8 cellular contexts compared by ENCODE assay signal in genomic region chr5:144467795-144468194, GRCh38.
A peak's percentile ranks its signal among the peaks of the same experiment; 100 is the strongest.
DNase-seq lines count a peak whose midpoint lies in the region; ATAC-seq and TF ChIP-seq lines count a peak whose summit lies in the region.

No MANE protein-coding gene starts in this region.

- DNase-seq in GM12864 (ENCODE audit: low read depth) (no peak), NCI-H2029 treated with DMSO at 0.1 percent for 48 hours (lab: John Stamatoyannopoulos, UW) (peak; percentile 75), mammary epithelial cell (peak; percentile 25), mucosa of gallbladder (ENCODE audit: low spot score) (peak; percentile 16), hypothalamus (lab: John Stamatoyannopoulos, UW) (no peak), tibial artery (no peak), CD14-positive monocyte (ENCODE audit: low spot score) (no peak)

- ATAC-seq in HG03432 (IDR thresholded peaks at IDR 0.05; ENCODE audit: unreplicated experiment): no peak

- TF ChIP-seq CTCF in GM12864 (IDR thresholded peaks at IDR 0.05; ENCODE audit: low read depth, low read length, missing control alignments) (peak; percentile 39), mammary epithelial cell (conservative IDR thresholded peaks at IDR 0.05 in 1 of 2, IDR thresholded peaks at IDR 0.05 in 1 of 2; ENCODE audit: extremely low read depth in 1 of 2, insufficient read depth in 1 of 2, low read depth in 1 of 2, low read length in 2 of 2) (peak; percentile 66 to 84), tibial artery (IDR thresholded peaks at IDR 0.05) (peak in 1 of 2 experiments; percentile 25), CD14-positive monocyte (IDR thresholded peaks at IDR 0.05) (no peak)

- H3K4me2 ChIP-seq in mammary epithelial cell (ENCODE audit: insufficient read depth, low read depth, low read length): no peak overlapping the region

- peaks cover 0 to 5% (median 2%) of the 10 kb centered on the region in 7 donors for H3K9me3 Mint-ChIP-seq in CD14-positive monocyte

- H4K20me1 ChIP-seq in mammary epithelial cell (ENCODE audit: insufficient read depth, low read length): no peaks in the 10 kb centered on the region

- peaks cover 2% of the 10 kb centered on the region for H3K4me1 Mint-ChIP-seq in CD14-positive monocyte

- in situ Hi-C loops in mammary epithelial cell (cut with MboI; ENCODE audit: low sequenced_read_pairs in 2 of 2): no loop called here

- H3K9ac ChIP-seq in mammary epithelial cell (ENCODE audit: insufficient read depth, low read length): no peak overlapping the region

- H3K9me3 ChIP-seq in mammary epithelial cell (replicated peaks; ENCODE audit: insufficient read depth, low read length): no peaks in the 10 kb centered on the region
- H3K9me3 ChIP-seq in tibial artery: no peaks in the 10 kb centered on the region

- intact Hi-C loops in mammary epithelial cell (cut with micrococcal nuclease) (loop anchor here (1.0 to 5.0 kb wide), 3 partner anchors 265 to 771 kb away; no protein-coding TSS in a partner anchor), tibial artery (cut with DNase I; ENCODE audit: low total_unique reads) (no loop called here), CD14-positive monocyte (cut with micrococcal nuclease) (no loop called here)

- H2AFZ ChIP-seq in mammary epithelial cell (ENCODE audit: low read depth, low read length): no peak overlapping the region

- H3K4me1 ChIP-seq in mammary epithelial cell (ENCODE audit: insufficient read depth, low read length) (no peaks in the 10 kb centered on the region), tibial artery (no peaks in the 10 kb centered on the region)

- H3K27me3 Mint-ChIP-seq in CD14-positive monocyte (ENCODE audit: low read depth in 3 of 3): peaks cover 1 to 2% (median 2%) of the 10 kb centered on the region in 3 donors

- H3K4me3 ChIP-seq in GM12864 (ENCODE audit: low read depth, low read length) (no peak overlapping the region), mammary epithelial cell (replicated peaks in 1 of 3; ENCODE audit: insufficient read depth in 1 of 3, low read depth in 2 of 3, low read length in 3 of 3) (no peak overlapping the region), tibial artery (no peak overlapping the region)

- dilution Hi-C loops in mammary epithelial cell (cut with HindIII; ENCODE audit: low sequenced_read_pairs): no loop called here

- H3K36me3 ChIP-seq in mammary epithelial cell (ENCODE audit: insufficient read depth, low read length) (no peaks in the 10 kb centered on the region), tibial artery (no peaks in the 10 kb centered on the region)

- CTCF ChIA-PET in mammary epithelial cell (lab: Charles Lee; ENCODE audit: low non-redundant PET): interaction anchor here (0.6 kb wide), 1 partner anchor 882 kb away, joined by 6 read pairs; no protein-coding TSS in a partner anchor

- WGBS in mammary epithelial cell (ENCODE audit: low coverage, missing lambda C conversion rate): 42% methylated on average over 2 of the region's 2 CpGs

- no peaks in the 10 kb centered on the region for H3K27me3 ChIP-seq in mammary epithelial cell (ENCODE audit: insufficient read depth, low read length)
- H3K27me3 ChIP-seq in tibial artery: no peaks in the 10 kb centered on the region

- no peak overlapping the region for H3K4me3 Mint-ChIP-seq in CD14-positive monocyte

- H3K36me3 Mint-ChIP-seq in CD14-positive monocyte: no peaks in the 10 kb centered on the region

- H3K79me2 ChIP-seq in mammary epithelial cell (ENCODE audit: insufficient read depth, low read length): no peaks in the 10 kb centered on the region

- no peak overlapping the region for H3K27ac Mint-ChIP-seq in CD14-positive monocyte

- H3K27ac ChIP-seq in mammary epithelial cell (ENCODE audit: insufficient read depth, low read depth, low read length) (no peak overlapping the region), tibial artery (no peak overlapping the region)

- BruUV-seq in mammary epithelial cell (replicated peaks; lab: Mats Ljungman, UMichigan): no TSS peak

Comparison
In these comparisons a context has a peak if more than half of its experiments do, and no peak if none do; other contexts are left out.
1. DNase-seq: peak in NCI-H2029 treated with DMSO at 0.1 percent for 48 hours (single experiment), mammary epithelial cell (single experiment) and mucosa of gallbladder (single experiment); none in GM12864 (single experiment), hypothalamus (0 of 51), tibial artery (0 of 2) and CD14-positive monocyte (single experiment).